Comparison of ENCODE assay signal across 8 cellular contexts in the genomic region with DNA sequence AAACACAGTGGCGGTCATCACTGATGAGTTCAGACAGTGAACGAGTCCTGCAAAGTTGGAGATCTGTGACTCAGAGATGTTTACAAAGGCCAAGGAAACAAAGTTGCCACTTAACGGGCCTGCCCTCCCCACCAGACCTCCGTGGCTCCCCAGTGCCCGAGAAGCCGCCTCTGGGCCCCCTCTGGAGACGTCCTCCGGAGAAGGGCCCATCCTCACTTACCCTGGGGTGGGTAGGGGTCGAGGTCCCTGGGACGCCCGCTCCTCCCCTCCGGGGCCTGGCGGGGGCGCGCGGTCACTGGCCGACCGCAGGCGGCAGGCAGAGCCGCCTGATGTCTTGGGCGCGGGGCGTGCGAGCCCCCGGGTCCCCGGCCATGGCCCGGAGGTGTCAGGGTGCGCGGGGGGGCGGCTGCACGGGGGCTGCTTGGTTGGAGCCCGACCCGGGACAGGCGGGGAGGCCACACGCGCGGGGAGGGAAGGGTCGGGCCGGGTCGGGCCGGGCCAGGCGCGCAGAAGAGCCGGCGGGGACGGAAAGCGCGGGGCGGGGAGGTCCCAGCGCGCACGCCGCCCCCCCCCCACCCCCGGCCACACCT. TPM values are rescaled to one million over a fixed set of nuclear protein-coding genes. Genes with fewer than 3 reads are reported as not detected.
DNase-seq lines count a peak whose midpoint lies in the region; ATAC-seq and TF ChIP-seq lines count a peak whose summit lies in the region.

No MANE protein-coding gene starts in this region.

- no peak for TF ChIP-seq CTCF in omental fat pad (IDR thresholded peaks at IDR 0.05)

- DNase-seq in AG08396 (ENCODE audit: low spot score) (peak; percentile 79), foreskin melanocyte (peak; percentile 46), omental fat pad (ENCODE audit: low spot score) (no peak), NCI-H526 (lab: John Stamatoyannopoulos, UW) (no peak), NCI-H128 (lab: John Stamatoyannopoulos, UW; ENCODE audit: unreplicated experiment) (no peak)
- peak; percentile 46 for DNase-seq in activated T-cell treated with anti-CD3 and anti-CD28 coated beads, Interleukin-2, amount 50 U/mL, for 1 hour

- ATAC-seq in GM19397 (IDR thresholded peaks at IDR 0.05; ENCODE audit: unreplicated experiment) (peak; percentile 49), HG03571 (IDR thresholded peaks at IDR 0.05; ENCODE audit: unreplicated experiment) (peak; percentile 36), omental fat pad (ENCODE audit: low FRiP score) (peak; percentile 62)

RNA-seq across cellular contexts. Expression of a gene that starts 0.6 kb away (rescaled TPM):
- 10 to 100 TPM; 18.6 to 34.2 (median 21.4) TPM for total RNA-seq in omental fat pad

RNA-seq across cellular contexts. Expression of a gene that starts 0.6 kb away (rescaled TPM):
- total RNA-seq in omental fat pad, result 10 to 100 TPM; 28.3 to 46.5 (median 34.2) TPM

Comparison
In these comparisons a context has a peak if more than half of its experiments do, and no peak if none do; other contexts are left out.
1. DNase-seq: peak in AG08396 (single experiment), activated T-cell treated with anti-CD3 and anti-CD28 coated beads, Interleukin-2, amount 50 U/mL, for 1 hour (single experiment) and foreskin melanocyte (single experiment); none in omental fat pad (single experiment), NCI-H526 (0 of 2) and NCI-H128 (single experiment).
2. Peak in every context shown above with its lines, with median percentiles within 50 percentile points of each other: ATAC-seq.